In genomic region chr20:3714092-3714491, GRCh38 we compare ENCODE assay signal across 1 cellular context.
TF ChIP-seq lines count a peak whose summit lies in the region.

No MANE protein-coding gene starts in this region.

TF ChIP-seq in HepG2, 621 proteins besides CTCF, POLR2A, EP300 and RAD21:
- 0 out of 2 replicates have a peak, but pooled peaks have one; percentile 30 for TF ChIP-seq HES4 (CRISPR knock-in tag; IDR thresholded peaks at IDR 0.05; ENCODE audit: borderline replicate concordance)
- TF ChIP-seq, protein P1, sequence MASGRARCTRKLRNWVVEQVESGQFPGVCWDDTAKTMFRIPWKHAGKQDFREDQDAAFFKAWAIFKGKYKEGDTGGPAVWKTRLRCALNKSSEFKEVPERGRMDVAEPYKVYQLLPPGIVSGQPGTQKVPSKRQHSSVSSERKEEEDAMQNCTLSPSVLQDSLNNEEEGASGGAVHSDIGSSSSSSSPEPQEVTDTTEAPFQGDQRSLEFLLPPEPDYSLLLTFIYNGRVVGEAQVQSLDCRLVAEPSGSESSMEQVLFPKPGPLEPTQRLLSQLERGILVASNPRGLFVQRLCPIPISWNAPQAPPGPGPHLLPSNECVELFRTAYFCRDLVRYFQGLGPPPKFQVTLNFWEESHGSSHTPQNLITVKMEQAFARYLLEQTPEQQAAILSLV (CRISPR knock-in tag; IDR thresholded peaks at IDR 0.05; ENCODE audit: borderline replicate concordance), result no peak
